23 cellular contexts compared by ENCODE assay signal in the genomic region with DNA sequence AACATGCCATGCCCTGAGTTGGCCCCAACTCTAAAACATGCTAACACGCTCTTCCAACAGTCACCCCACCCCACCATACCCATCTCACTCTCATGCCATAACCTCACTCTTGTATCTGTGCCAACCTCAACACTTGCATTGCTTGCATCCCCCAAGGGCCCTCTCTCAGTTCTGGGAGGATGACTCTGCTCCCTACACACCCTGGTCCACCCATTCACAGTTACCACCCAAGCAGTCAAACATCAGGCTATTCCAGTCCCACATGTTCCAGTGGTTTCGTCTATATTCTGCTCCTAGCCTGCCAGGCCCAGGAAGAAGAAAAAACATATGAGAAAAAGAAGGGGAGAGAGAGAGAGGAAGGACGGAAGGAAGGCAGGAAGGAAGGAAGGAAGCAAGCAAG. TPM values are rescaled to one million over a fixed set of nuclear protein-coding genes. Genes with fewer than 3 reads are reported as not detected.
DNase-seq lines count a peak whose midpoint lies in the region; ATAC-seq and TF ChIP-seq lines count a peak whose summit lies in the region.
"Had no signal": no experiment of that assay in that cellular context is flagged by ENCODE, and none has a peak within 500 bp of the region (broad histone marks: within the 10 kb centered on the region; RNA-seq: fewer than 3 reads in every experiment).

No MANE protein-coding gene starts in this region.

- no peaks in the 10 kb centered on the region for H3K4me1 ChIP-seq in CD4-positive, alpha-beta memory T cell (ENCODE audit: insufficient read depth, low read length)
- no peaks in the 10 kb centered on the region for H3K4me1 ChIP-seq in HEK293 (ENCODE audit: control insufficient read depth, insufficient read depth, low read length)
- peaks cover 0 to 11% (median 0%) of the 10 kb centered on the region in 3 donors for H3K4me1 ChIP-seq in esophagus squamous epithelium

- TF ChIP-seq CTCF in HEK293 (tag by site-specific recombination; IDR thresholded peaks at IDR 0.05) (no peak), epithelial cell of esophagus (IDR thresholded peaks at IDR 0.05; ENCODE audit: insufficient read depth, low read depth, low read length, missing control alignments) (no peak), esophagus squamous epithelium (IDR thresholded peaks at IDR 0.05) (no peak), MCF 10A (IDR thresholded peaks at IDR 0.05; ENCODE audit: unreplicated experiment) (no peak)

- H3K4me3 Mint-ChIP-seq in CD4-positive, alpha-beta memory T cell, result no peak overlapping the region
- no peak overlapping the region for H3K4me3 Mint-ChIP-seq in MCF 10A (ENCODE audit: unreplicated experiment)
- H3K4me3 Mint-ChIP-seq: CD4-positive, CD25-positive, alpha-beta regulatory T cell; CD8-positive, alpha-beta memory T cell; HFFc6 had no signal

- H3K4me3 ChIP-seq in CD4-positive, alpha-beta memory T cell (ENCODE audit: low read length in 2 of 2), result no peak overlapping the region
- no peak overlapping the region for H3K4me3 ChIP-seq in HEK293 (ENCODE audit: low read depth, low read length)
- no peak overlapping the region for H3K4me3 ChIP-seq in epithelial cell of esophagus (ENCODE audit: low read length)
- H3K4me3 ChIP-seq in esophagus squamous epithelium, result no peak overlapping the region
- H3K4me3 ChIP-seq: GM12878, GM23248 had no signal

- H3K9me3 ChIP-seq in CD4-positive, alpha-beta memory T cell (ENCODE audit: control insufficient read depth in 1 of 2, low read length in 2 of 2), result no peaks in the 10 kb centered on the region
- H3K9me3 ChIP-seq in HEK293 (ENCODE audit: control insufficient read depth, insufficient read depth, low read depth, low read length) (no peaks in the 10 kb centered on the region), esophagus squamous epithelium (no peaks in the 10 kb centered on the region)

- POLR2A ChIA-PET in CD4-positive, alpha-beta memory T cell (lab: Charles Lee; ENCODE audit: partially characterized antibody), result no interaction called here
- POLR2A ChIA-PET in HEK293 (lab: Yijun Ruan, JAX), result no interaction called here
- POLR2A ChIA-PET in MCF 10A (lab: Yijun Ruan, JAX), result no interaction called here

- intact Hi-C loops in CD4-positive, alpha-beta memory T cell (cut with micrococcal nuclease), result no loop called here
- intact Hi-C loops in esophagus squamous epithelium (cut with DNase I) (no loop called here), MCF 10A (cut with micrococcal nuclease) (no loop called here)

- peaks cover 2 to 24% (median 9%) of the 10 kb centered on the region in 8 donors for H3K9me3 Mint-ChIP-seq in CD4-positive, alpha-beta memory T cell
- peaks cover 8% of the 10 kb centered on the region for H3K9me3 Mint-ChIP-seq in MCF 10A (ENCODE audit: unreplicated experiment)

- H3K27ac Mint-ChIP-seq in CD4-positive, alpha-beta memory T cell, result peak overlapping the region in 5 of 7 donors; percentile 1 to 42 (median 15)
- no peak overlapping the region for H3K27ac Mint-ChIP-seq in MCF 10A (ENCODE audit: low read depth, unreplicated experiment)
- H3K27ac Mint-ChIP-seq: CD4-positive, CD25-positive, alpha-beta regulatory T cell; HFFc6 had no signal

- DNase-seq in CD4-positive, alpha-beta memory T cell, result peak in 1 of 5 donors; percentile 19
- DNase-seq in epithelial cell of esophagus (ENCODE audit: low read depth) (peak; percentile 82), esophagus squamous epithelium (lab: John Stamatoyannopoulos, UW) (no peak), hepatic stellate cell (ENCODE audit: low spot score) (no peak), MCF 10A (ENCODE audit: unreplicated experiment) (no peak)
- DNase-seq: C1 segment of cervical spinal cord; CD4-positive, CD25-positive, alpha-beta regulatory T cell; CD8-positive, alpha-beta memory T cell; DMS 273 treated with DMSO at 0.1 percent for 48 hours; DMS79; EL; GDM1; GM23248; H7; HFFc6 had no signal

- no peaks in the 10 kb centered on the region for H3K36me3 ChIP-seq in CD4-positive, alpha-beta memory T cell (ENCODE audit: insufficient read depth, low read length)
- H3K36me3 ChIP-seq in HEK293 (ENCODE audit: control insufficient read depth in 2 of 2, insufficient read depth in 1 of 2, low read length in 2 of 2) (no peaks in the 10 kb centered on the region), esophagus squamous epithelium (peaks cover 0 to 27% (median 0%) of the 10 kb centered on the region in 3 donors)

- no peak for TF ChIP-seq POLR2A in esophagus squamous epithelium (IDR thresholded peaks at IDR 0.05)

- no TSS peak for BruUV-seq in MCF 10A (replicated peaks; lab: Mats Ljungman, UMichigan)

- H3K4me1 Mint-ChIP-seq in CD4-positive, alpha-beta memory T cell, result no peaks in the 10 kb centered on the region
- no peaks in the 10 kb centered on the region for H3K4me1 Mint-ChIP-seq in MCF 10A (ENCODE audit: insufficient read depth, unreplicated experiment)
- H3K4me1 Mint-ChIP-seq: CD4-positive, CD25-positive, alpha-beta regulatory T cell; CD8-positive, alpha-beta memory T cell had no signal

- WGBS in esophagus squamous epithelium, 2 donors, result 42 to 51% methylated on average over 2 of the region's 3 CpGs

- no peaks in the 10 kb centered on the region for H3K27me3 ChIP-seq in CD4-positive, alpha-beta memory T cell (ENCODE audit: insufficient read depth, low read length)
- H3K27me3 ChIP-seq in esophagus squamous epithelium, result no peaks in the 10 kb centered on the region

- CTCF ChIA-PET in CD4-positive, alpha-beta memory T cell (lab: Charles Lee; ENCODE audit: partially characterized antibody), result no interaction called here
- CTCF ChIA-PET in HEK293 (lab: Yijun Ruan, JAX), result no interaction called here
- CTCF ChIA-PET in MCF 10A (lab: Yijun Ruan, JAX), result no interaction called here

- ATAC-seq in HG03196 (IDR thresholded peaks at IDR 0.05; ENCODE audit: unreplicated experiment), result no peak
- ATAC-seq: GM12878, HCT116 had no signal

- H3K27ac ChIP-seq in CD4-positive, alpha-beta memory T cell (ENCODE audit: low read depth, low read length), result no peak overlapping the region
- H3K27ac ChIP-seq in HEK293 (ENCODE audit: extremely low read depth, low read depth, low read length) (no peak overlapping the region), esophagus squamous epithelium (peak overlapping the region in 3 of 4 donors; percentile 45 to 68 (median 64))
- H3K27ac ChIP-seq: GM23248 had no signal

- H3K27me3 Mint-ChIP-seq in CD4-positive, alpha-beta memory T cell, result no peaks in the 10 kb centered on the region
- no peaks in the 10 kb centered on the region for H3K27me3 Mint-ChIP-seq in MCF 10A (ENCODE audit: insufficient read depth, unreplicated experiment)
- H3K27me3 Mint-ChIP-seq: CD4-positive, CD25-positive, alpha-beta regulatory T cell; CD8-positive, alpha-beta memory T cell had no signal

- H3K36me3 Mint-ChIP-seq in CD4-positive, alpha-beta memory T cell, result no peaks in the 10 kb centered on the region
- H3K36me3 Mint-ChIP-seq in MCF 10A (ENCODE audit: insufficient read depth, unreplicated experiment), result no peaks in the 10 kb centered on the region
- H3K36me3 Mint-ChIP-seq: CD4-positive, CD25-positive, alpha-beta regulatory T cell had no signal

TF ChIP-seq in HEK293, 187 proteins besides CTCF, POLR2A, EP300 and RAD21:
- TF ChIP-seq KLF1 (tag by site-specific recombination; IDR thresholded peaks at IDR 0.05) (peak; percentile 57; the same call in 1 of the 2 replicates), WT1 (tag by site-specific recombination; IDR thresholded peaks at IDR 0.05) (no peak)

RNA-seq across cellular contexts. Expression of a gene that starts 31.0 kb away (rescaled TPM):
- total RNA-seq in CD4-positive, alpha-beta memory T cell, result under 1 TPM; 0.17 to 0.23 TPM
- polyA plus RNA-seq in CD4-positive, alpha-beta memory T cell, result under 1 TPM; 0.17 to 0.30 TPM
- total RNA-seq in esophagus squamous epithelium, result 100 to 1,000 TPM; 419 to 894 (median 477) TPM
- total RNA-seq in MCF 10A (2022), result not detected in 2 replicates
- total RNA-seq: A172, GM23248, H1, H7, HFFc6 had no signal
- polyA plus RNA-seq: AG04450, BJ, GM23248, H1 had no signal

Comparison
In these comparisons a context has a peak if more than half of its experiments do, and no peak if none do; other contexts are left out.
1. H3K27ac ChIP-seq: peak in esophagus squamous epithelium (3 of 4); none in CD4-positive, alpha-beta memory T cell (single experiment) and HEK293 (single experiment).
2. RNA of a gene that starts 31.0 kb away (total RNA-seq): 419 to 894 TPM in esophagus squamous epithelium; 0.17 to 0.23 TPM in CD4-positive, alpha-beta memory T cell and not detected in MCF 10A; every median in the first group is over 100 times any median in the second.